ENCODE assay signal across 1 cellular context in the genomic region with DNA sequence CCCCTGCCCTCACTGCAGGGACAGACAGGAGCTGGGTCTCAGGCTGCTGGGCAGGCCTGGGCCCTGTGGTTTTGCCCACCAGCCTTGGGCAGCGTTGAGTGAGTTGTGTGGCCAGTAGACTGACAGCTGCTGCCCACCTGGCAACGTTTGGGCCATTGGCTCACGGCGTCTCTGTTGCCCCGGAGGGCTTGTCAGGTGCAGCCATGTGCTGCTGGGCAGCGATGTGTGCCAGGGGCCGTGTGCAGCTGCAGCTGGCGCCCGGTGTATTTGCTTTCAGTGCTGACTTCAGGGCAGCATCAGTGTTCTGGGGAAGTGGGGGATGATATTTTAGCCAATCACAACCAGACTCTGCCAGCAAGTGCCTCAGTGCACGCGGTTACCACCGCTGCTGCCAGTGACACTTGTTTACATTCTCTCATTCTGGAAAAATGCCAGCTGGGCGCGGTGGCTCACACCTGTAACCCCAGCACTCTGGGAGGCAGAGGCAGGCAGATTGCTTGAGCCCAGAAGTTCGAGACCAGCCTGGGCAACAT.
TF ChIP-seq lines count a peak whose summit lies in the region.

No MANE protein-coding gene starts in this region.

TF ChIP-seq in HEK293, 187 proteins besides CTCF, POLR2A, EP300 and RAD21:
- TF ChIP-seq, protein P1, sequence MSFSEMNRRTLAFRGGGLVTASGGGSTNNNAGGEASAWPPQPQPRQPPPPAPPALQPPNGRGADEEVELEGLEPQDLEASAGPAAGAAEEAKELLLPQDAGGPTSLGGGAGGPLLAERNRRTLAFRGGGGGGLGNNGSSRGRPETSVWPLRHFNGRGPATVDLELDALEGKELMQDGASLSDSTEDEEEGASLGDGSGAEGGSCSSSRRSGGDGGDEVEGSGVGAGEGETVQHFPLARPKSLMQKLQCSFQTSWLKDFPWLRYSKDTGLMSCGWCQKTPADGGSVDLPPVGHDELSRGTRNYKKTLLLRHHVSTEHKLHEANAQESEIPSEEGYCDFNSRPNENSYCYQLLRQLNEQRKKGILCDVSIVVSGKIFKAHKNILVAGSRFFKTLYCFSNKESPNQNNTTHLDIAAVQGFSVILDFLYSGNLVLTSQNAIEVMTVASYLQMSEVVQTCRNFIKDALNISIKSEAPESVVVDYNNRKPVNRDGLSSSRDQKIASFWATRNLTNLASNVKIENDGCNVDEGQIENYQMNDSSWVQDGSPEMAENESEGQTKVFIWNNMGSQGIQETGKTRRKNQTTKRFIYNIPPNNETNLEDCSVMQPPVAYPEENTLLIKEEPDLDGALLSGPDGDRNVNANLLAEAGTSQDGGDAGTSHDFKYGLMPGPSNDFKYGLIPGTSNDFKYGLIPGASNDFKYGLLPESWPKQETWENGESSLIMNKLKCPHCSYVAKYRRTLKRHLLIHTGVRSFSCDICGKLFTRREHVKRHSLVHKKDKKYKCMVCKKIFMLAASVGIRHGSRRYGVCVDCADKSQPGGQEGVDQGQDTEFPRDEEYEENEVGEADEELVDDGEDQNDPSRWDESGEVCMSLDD (tag by site-specific recombination; IDR thresholded peaks at IDR 0.05), result no peak
- TF ChIP-seq MYNN (tag by site-specific recombination; IDR thresholded peaks at IDR 0.05; ENCODE audit: borderline replicate concordance) (no peak), ZNF433 (tag by site-specific recombination; IDR thresholded peaks at IDR 0.05; ENCODE audit: low read depth) (no peak), KLF1 (tag by site-specific recombination; IDR thresholded peaks at IDR 0.05) (peak; percentile 19; the same call in 1 of the 2 replicates), SCRT1 (tag by site-specific recombination; IDR thresholded peaks at IDR 0.05; ENCODE audit: borderline replicate concordance) (peak; percentile 99), ZNF2 (tag by site-specific recombination; IDR thresholded peaks at IDR 0.05) (0 out of 2 replicates have a peak, but pooled peaks have one; percentile 15), SCRT2 (tag by site-specific recombination; IDR thresholded peaks at IDR 0.05) (peak; percentile 97), GLIS1 (tag by site-specific recombination; IDR thresholded peaks at IDR 0.05) (peak; percentile 54)
- TF ChIP-seq, protein P2, sequence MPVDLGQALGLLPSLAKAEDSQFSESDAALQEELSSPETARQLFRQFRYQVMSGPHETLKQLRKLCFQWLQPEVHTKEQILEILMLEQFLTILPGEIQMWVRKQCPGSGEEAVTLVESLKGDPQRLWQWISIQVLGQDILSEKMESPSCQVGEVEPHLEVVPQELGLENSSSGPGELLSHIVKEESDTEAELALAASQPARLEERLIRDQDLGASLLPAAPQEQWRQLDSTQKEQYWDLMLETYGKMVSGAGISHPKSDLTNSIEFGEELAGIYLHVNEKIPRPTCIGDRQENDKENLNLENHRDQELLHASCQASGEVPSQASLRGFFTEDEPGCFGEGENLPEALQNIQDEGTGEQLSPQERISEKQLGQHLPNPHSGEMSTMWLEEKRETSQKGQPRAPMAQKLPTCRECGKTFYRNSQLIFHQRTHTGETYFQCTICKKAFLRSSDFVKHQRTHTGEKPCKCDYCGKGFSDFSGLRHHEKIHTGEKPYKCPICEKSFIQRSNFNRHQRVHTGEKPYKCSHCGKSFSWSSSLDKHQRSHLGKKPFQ (tag by site-specific recombination; IDR thresholded peaks at IDR 0.05), result peak; percentile 92
